ENCODE assay signal across 1 cellular context in genomic region chr20:63846128-63846771, GRCh38.
TF ChIP-seq lines count a peak whose summit lies in the region.

No MANE protein-coding gene starts in this region.

TF ChIP-seq in GM12878, 131 proteins besides CTCF, POLR2A, EP300 and RAD21:
- TF ChIP-seq EED (IDR thresholded peaks at IDR 0.05; ENCODE audit: low read depth) (no peak), ZNF24 (IDR thresholded peaks at IDR 0.05) (0 out of 2 replicates have a peak, but pooled peaks have one; percentile 19), NFXL1 (IDR thresholded peaks at IDR 0.05; ENCODE audit: borderline replicate concordance) (peak; percentile 81; the same call in 1 of the 2 replicates)
